ENCODE assay signal across 11 cellular contexts in genomic region chr3:11583226-11583625, GRCh38.
DNase-seq lines count a peak whose midpoint lies in the region; TF ChIP-seq lines count a peak whose summit lies in the region.
"Had no signal": no experiment of that assay in that cellular context is flagged by ENCODE, and none has a peak within 500 bp of the region (broad histone marks: within the 10 kb centered on the region; RNA-seq: fewer than 3 reads in every experiment).

No MANE protein-coding gene starts in this region.

- no peak for TF ChIP-seq EP300 in SK-N-SH (IDR thresholded peaks at IDR 0.05; ENCODE audit: borderline replicate concordance in 1 of 2, low read depth in 1 of 2, low read length in 1 of 2)

- peaks cover 34 to 51% of the 10 kb centered on the region in 2 experiments for H3K4me1 ChIP-seq in SK-N-SH (ENCODE audit: control insufficient read depth in 1 of 2, insufficient read depth in 2 of 2, low read depth in 1 of 2, low read length in 1 of 2)
- peaks cover 61% of the 10 kb centered on the region for H3K4me1 ChIP-seq in osteoblast (ENCODE audit: insufficient read depth, low read length)

- H3K36me3 ChIP-seq in SK-N-SH (replicated peaks in 1 of 2; ENCODE audit: control insufficient read depth in 1 of 2, insufficient read depth in 2 of 2, low read length in 1 of 2): peaks cover 7 to 9% of the 10 kb centered on the region in 2 experiments
- H3K36me3 ChIP-seq in osteoblast (ENCODE audit: insufficient read depth, low read length): peaks cover 16% of the 10 kb centered on the region

- peak overlapping the region; percentile 59; the same call in 1 of the 2 replicates for H3K9ac ChIP-seq in SK-N-SH

- CTCF ChIA-PET in SK-N-SH (lab: Yijun Ruan, JAX): interaction anchor here (0.6 to 1.3 kb wide), 2 partner anchors 10 to 27 kb away, joined by 3 read pairs; no protein-coding TSS in a partner anchor

- no peak for TF ChIP-seq RAD21 in SK-N-SH (IDR thresholded peaks at IDR 0.05; ENCODE audit: low read length)

- H3F3A ChIP-seq in SK-N-SH (replicated peaks; ENCODE audit: insufficient read depth): peaks cover 23% of the 10 kb centered on the region

- peak overlapping the region; percentile 90 for H3K4me2 ChIP-seq in SK-N-SH
- peak overlapping the region; percentile 90 for H3K4me2 ChIP-seq in osteoblast (ENCODE audit: insufficient read depth, low read length)

- no peak overlapping the region for H2AFZ ChIP-seq in SK-N-SH (ENCODE audit: low read depth)
- H2AFZ ChIP-seq in osteoblast (ENCODE audit: low read length): no peak overlapping the region

- H4K20me1 ChIP-seq in SK-N-SH (ENCODE audit: insufficient read depth): peaks cover 92% of the 10 kb centered on the region
- peaks cover 22% of the 10 kb centered on the region for H4K20me1 ChIP-seq in osteoblast (ENCODE audit: insufficient read depth, low read length)

- POLR2A ChIA-PET in SK-N-SH (lab: Yijun Ruan, JAX): no interaction called here

- H3K9me3 ChIP-seq in SK-N-SH (no peaks in the 10 kb centered on the region), osteoblast (ENCODE audit: low read depth, low read length) (no peaks in the 10 kb centered on the region)

- peak; percentile 57 for DNase-seq in AG10803 (ENCODE audit: low read depth)
- no peak for DNase-seq in SK-N-SH
- DNase-seq in epithelial cell of prostate (ENCODE audit: low read depth, low spot score): no peak
- no peak for DNase-seq in osteoblast (ENCODE audit: insufficient read length, low spot score, missing footprints)
- no peak for DNase-seq in EL
- no peak for DNase-seq in NCI-H2227 (lab: John Stamatoyannopoulos, UW; ENCODE audit: unreplicated experiment)
- DNase-seq in retina: no peak
- DNase-seq in activated CD4-positive, CD25-positive, alpha-beta regulatory T cell (lab: John Stamatoyannopoulos, UW): no peak
- DNase-seq: activated gamma-delta T cell treated with Interleukin-2 at 50 U/mL for 16 hours, AML-193, NCI-H2081 had no signal

- H3K27ac ChIP-seq in SK-N-SH (ENCODE audit: low read depth in 2 of 2, low read length in 1 of 2) (peak overlapping the region; percentile 80 to 88), epithelial cell of prostate (peak overlapping the region; percentile 18), osteoblast (ENCODE audit: low read depth, low read length) (peak overlapping the region; percentile 94)

- TF ChIP-seq CTCF in AG10803 (conservative IDR thresholded peaks at IDR 0.05; ENCODE audit: low read length): no peak
- no peak for TF ChIP-seq CTCF in SK-N-SH (IDR thresholded peaks at IDR 0.05)
- no peak for TF ChIP-seq CTCF in osteoblast (IDR thresholded peaks at IDR 0.05; ENCODE audit: extremely low read depth, low read depth, low read length)

- H3K9me2 ChIP-seq in SK-N-SH: no peaks in the 10 kb centered on the region

- H3K79me2 ChIP-seq in SK-N-SH (ENCODE audit: insufficient read depth) (peaks cover 100% of the 10 kb centered on the region), osteoblast (ENCODE audit: insufficient read depth, low read length) (peaks cover 96% of the 10 kb centered on the region)

- no peak overlapping the region for H3K4me3 ChIP-seq in AG10803 (ENCODE audit: low read length)
- H3K4me3 ChIP-seq in SK-N-SH (ENCODE audit: low read depth in 2 of 2, low read length in 1 of 2): peak overlapping the region in 1 of 2 experiments; percentile 49; a peak in 1 of 4 replicates
- no peak overlapping the region for H3K4me3 ChIP-seq in osteoblast (ENCODE audit: insufficient read depth, low read length)

- H3K27me3 ChIP-seq in SK-N-SH (ENCODE audit: insufficient read depth): no peaks in the 10 kb centered on the region
- H3K27me3 ChIP-seq in osteoblast (ENCODE audit: insufficient read depth, low read length): no peaks in the 10 kb centered on the region

TF ChIP-seq in SK-N-SH, 30 proteins besides CTCF, POLR2A, EP300 and RAD21:
- no peak for TF ChIP-seq SMC3 (IDR thresholded peaks at IDR 0.05; ENCODE audit: low read depth, low read length)
- no peak for TF ChIP-seq GATA2 (CRISPR knock-in tag; IDR thresholded peaks at IDR 0.05)
- TF ChIP-seq, protein P1, sequence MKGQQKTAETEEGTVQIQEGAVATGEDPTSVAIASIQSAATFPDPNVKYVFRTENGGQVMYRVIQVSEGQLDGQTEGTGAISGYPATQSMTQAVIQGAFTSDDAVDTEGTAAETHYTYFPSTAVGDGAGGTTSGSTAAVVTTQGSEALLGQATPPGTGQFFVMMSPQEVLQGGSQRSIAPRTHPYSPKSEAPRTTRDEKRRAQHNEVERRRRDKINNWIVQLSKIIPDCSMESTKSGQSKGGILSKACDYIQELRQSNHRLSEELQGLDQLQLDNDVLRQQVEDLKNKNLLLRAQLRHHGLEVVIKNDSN (IDR thresholded peaks at IDR 0.05; ENCODE audit: borderline replicate concordance, low read depth): no peak
- TF ChIP-seq PBX3 (IDR thresholded peaks at IDR 0.05): no peak
- TF ChIP-seq ZBTB33 (IDR thresholded peaks at IDR 0.05; ENCODE audit: borderline replicate concordance, low read depth): no peak
- TF ChIP-seq USF2 (IDR thresholded peaks at IDR 0.05; ENCODE audit: borderline replicate concordance, low read depth, low read length): no peak
- no peak for TF ChIP-seq YY1 (IDR thresholded peaks at IDR 0.05; ENCODE audit: low read depth)
TF ChIP-seq in SK-N-SH: peak in this region for 0.

Comparison
In these comparisons a context has a peak if more than half of its experiments do, and no peak if none do; other contexts are left out.
1. H3K27ac ChIP-seq: peak in every context shown above with its lines; median percentile 94 in osteoblast; 84 in SK-N-SH; 18 in epithelial cell of prostate.